ENCODE assay signal across 8 cellular contexts in genomic region chr12:101773560-101774206, GRCh38. TPM values are rescaled to one million over a fixed set of nuclear protein-coding genes. Genes with fewer than 3 reads are reported as not detected.
DNase-seq lines count a peak whose midpoint lies in the region; ATAC-seq and TF ChIP-seq lines count a peak whose summit lies in the region.

No MANE protein-coding gene starts in this region.

- whole genome bisulfite sequencing in right lobe of liver (ENCODE audit: insufficient coverage, low coverage, low lambda C conversion rate, missing lambda C conversion rate), result 54% methylated on average over 3 of the region's 3 CpGs

- H3K4me3 ChIP-seq in AG04450 (ENCODE audit: low read depth, low read length), result no peak overlapping the region
- no peak overlapping the region for H3K4me3 ChIP-seq in colonic mucosa
- no peak overlapping the region for H3K4me3 ChIP-seq in right lobe of liver

- H3K36me3 ChIP-seq in colonic mucosa (peaks cover 5% of the 10 kb centered on the region), right lobe of liver (no peaks in the 10 kb centered on the region)

- no peak overlapping the region for H3K9ac ChIP-seq in colonic mucosa (ENCODE audit: low read depth in 2 of 2, low read length in 2 of 2)

- CTCF ChIA-PET in AG04450 (lab: Charles Lee), result interaction anchor here (0.5 to 6.5 kb wide), 42 partner anchors 8 to 1239 kb away, joined by 3 to 124 read pairs (median 5); partner anchors contain the start of gene GNPTAB

- DNase-seq in AG04450 (ENCODE audit: low read depth, low spot score) (peak; percentile 34), NCI-H345 treated with DMSO at 0.1 percent for 48 hours (lab: John Stamatoyannopoulos, UW; ENCODE audit: unreplicated experiment) (peak; percentile 35), colonic mucosa (peak; percentile 76), right lobe of liver (peak in 2 of 3 donors; percentile 32 to 65)
- peak; percentile 55 to 68 for DNase-seq in activated CD4-positive, alpha-beta T cell treated with anti-CD3 and anti-CD28 coated beads for 4 hours
- peak; percentile 19 to 37 (median 35) for DNase-seq in stimulated activated CD4-positive, alpha-beta T cell treated with anti-CD3 and anti-CD28 coated beads, TNF-alpha, amount 100 ng/mL, for 48 hours (ENCODE audit: low read depth in 3 of 3)

- no peak for TF ChIP-seq POLR2A in right lobe of liver (IDR thresholded peaks at IDR 0.05)

- peak; percentile 71 for ATAC-seq in GM18520 (IDR thresholded peaks at IDR 0.05; ENCODE audit: unreplicated experiment)
- ATAC-seq in HG03159 (IDR thresholded peaks at IDR 0.05; ENCODE audit: unreplicated experiment), result peak; percentile 61
- peak; percentile 90 to 94 (median 92) for ATAC-seq in right lobe of liver

- no peaks in the 10 kb centered on the region for H3K4me1 ChIP-seq in colonic mucosa
- no peaks in the 10 kb centered on the region for H3K4me1 ChIP-seq in right lobe of liver

- H3K27ac ChIP-seq in AG04450 (ENCODE audit: low read depth, low read length) (no peak overlapping the region), colonic mucosa (peak overlapping the region; percentile 28), right lobe of liver (no peak overlapping the region)

- H3K27me3 ChIP-seq in AG04450 (ENCODE audit: control insufficient read depth, insufficient read depth, low read length) (no peaks in the 10 kb centered on the region), colonic mucosa (no peaks in the 10 kb centered on the region), right lobe of liver (no peaks in the 10 kb centered on the region)

- H3K9me3 ChIP-seq in AG04450 (ENCODE audit: control insufficient read depth, insufficient read depth, low read length) (no peaks in the 10 kb centered on the region), colonic mucosa (no peaks in the 10 kb centered on the region), right lobe of liver (no peaks in the 10 kb centered on the region)

- TF ChIP-seq CTCF in AG04450 (IDR thresholded peaks at IDR 0.05; ENCODE audit: low read depth, low read length) (peak; percentile 86), colonic mucosa (IDR thresholded peaks at IDR 0.05) (peak; percentile 97), right lobe of liver (IDR thresholded peaks at IDR 0.05) (peak; percentile 93 to 96 (median 94))

- intact Hi-C loops in colonic mucosa (cut with DNase I) (loop anchor here (5.0 to 10.0 kb wide), 2 partner anchors 69 to 359 kb away; no protein-coding TSS in a partner anchor), right lobe of liver (cut with DNase I) (loop anchor here (10.0 kb wide), 1 partner anchor 61 kb away; the partner anchor contains the start of gene GNPTAB (in 2 of the 2))

- POLR2A ChIA-PET in AG04450 (lab: Yijun Ruan, JAX), result interaction anchor here (1.2 to 1.6 kb wide), 2 partner anchors 57 to 66 kb away, joined by 5 to 6 read pairs; partner anchors contain the start of gene GNPTAB

RNA-seq across cellular contexts. Expression of gene SYCP3, which starts 34.4 kb away (rescaled TPM):
- polyA plus RNA-seq in AG04450 (2011; rRNA removed), result 0.06 TPM in 2 replicates
- 0.09 TPM in 1 of 2 replicates, not detected in the other for polyA minus RNA-seq in AG04450 (2011; rRNA and poly(A)+ RNA removed)
- total RNA-seq in colonic mucosa (under 1 TPM in 1 of 2 donors, not detected in 1; 0.35 TPM), right lobe of liver (not detected)

RNA-seq across cellular contexts. Expression of gene GNPTAB, which starts 57.1 kb away (rescaled TPM):
- polyA plus RNA-seq in AG04450 (2011; rRNA removed), result 29.0 and 34.3 TPM in 2 replicates
- 29.8 and 36.7 TPM in 2 replicates for polyA minus RNA-seq in AG04450 (2011; rRNA and poly(A)+ RNA removed)
- total RNA-seq in colonic mucosa (100 to 1,000 TPM in 1 of 2 donors, 10 to 100 TPM in 1; 49.1 to 103 TPM), right lobe of liver (10 to 100 TPM in 5 of 6 experiments, 1 to 10 TPM in 1; 8.8 to 17.4 (median 14.1) TPM)
